Comparison of ENCODE assay signal across 11 cellular contexts in the genomic region with DNA sequence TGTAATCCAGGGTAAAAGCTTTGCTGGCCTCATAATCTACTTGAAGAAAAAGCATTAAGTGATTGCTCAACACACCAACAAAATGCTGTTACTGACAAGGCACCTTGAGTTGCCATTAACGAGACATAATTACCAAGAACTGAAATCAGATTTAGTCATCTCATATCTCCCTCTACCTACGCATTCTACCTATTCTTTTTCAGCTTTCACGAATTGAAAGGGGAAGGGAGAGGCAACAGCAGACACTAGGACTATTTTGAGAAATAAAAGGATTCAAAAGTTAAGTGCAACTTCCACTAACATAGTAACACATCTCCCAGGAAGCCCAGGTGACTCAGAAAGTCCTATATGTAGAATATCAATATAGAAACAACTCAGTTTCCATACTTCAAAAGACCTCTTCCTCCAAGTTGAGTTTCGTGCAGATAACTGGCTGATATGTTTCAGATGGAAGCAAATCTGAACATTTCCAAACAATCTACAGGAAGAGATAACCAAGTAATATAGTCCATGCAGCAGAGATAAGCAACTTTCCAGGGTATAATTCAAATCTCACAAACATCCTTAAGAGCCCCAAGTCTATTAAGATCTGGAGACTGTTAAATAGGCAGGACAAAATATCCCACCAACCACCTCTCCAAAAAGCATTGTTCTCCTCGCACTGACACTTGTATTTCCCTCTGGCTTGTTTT. TPM values are rescaled to one million over a fixed set of nuclear protein-coding genes. Genes with fewer than 3 reads are reported as not detected.
DNase-seq lines count a peak whose midpoint lies in the region; ATAC-seq, FAIRE-seq and TF ChIP-seq lines count a peak whose summit lies in the region.
"Had no signal": no experiment of that assay in that cellular context is flagged by ENCODE, and none has a peak within 500 bp of the region (broad histone marks: within the 10 kb centered on the region; RNA-seq: fewer than 3 reads in every experiment).

No MANE protein-coding gene starts in this region.

- FAIRE-seq in astrocyte (lab: Jason Lieb, UNC) = no peak

- peaks cover 42% of the 10 kb centered on the region for H3K4me1 Mint-ChIP-seq in astrocyte (ENCODE audit: low read depth, unreplicated experiment)
- peaks cover 53% of the 10 kb centered on the region for H3K4me1 Mint-ChIP-seq in osteocyte (ENCODE audit: unreplicated experiment)

- TF ChIP-seq CTCF in astrocyte (IDR thresholded peaks at IDR 0.05; ENCODE audit: insufficient read depth, low read depth, low read length) (no peak), osteocyte (IDR thresholded peaks at IDR 0.05) (no peak)

- H3K4me1 ChIP-seq in astrocyte (ENCODE audit: insufficient read depth, low read length) = no peaks in the 10 kb centered on the region

- H3K4me2 ChIP-seq in astrocyte (ENCODE audit: low read length) = peak overlapping the region; percentile 61

- H3K27me3 Mint-ChIP-seq in astrocyte (ENCODE audit: low read depth, unreplicated experiment) (no peaks in the 10 kb centered on the region), osteocyte (ENCODE audit: unreplicated experiment) (no peaks in the 10 kb centered on the region)

- peaks cover 6% of the 10 kb centered on the region for H3K9me3 Mint-ChIP-seq in astrocyte (ENCODE audit: unreplicated experiment)
- no peaks in the 10 kb centered on the region for H3K9me3 Mint-ChIP-seq in osteocyte (ENCODE audit: unreplicated experiment)

- H3K27ac Mint-ChIP-seq in astrocyte (ENCODE audit: unreplicated experiment) (no peak overlapping the region), osteocyte (ENCODE audit: unreplicated experiment) (peak overlapping the region; percentile 39)

- peaks cover 46% of the 10 kb centered on the region for H3K79me2 ChIP-seq in astrocyte (ENCODE audit: insufficient read depth, low read length)

- H3K4me3 ChIP-seq in astrocyte (ENCODE audit: insufficient read depth, low read depth, low read length) = peak overlapping the region; percentile 17

- H3K9me3 ChIP-seq in astrocyte (ENCODE audit: insufficient read depth, low read depth, low read length) = no peaks in the 10 kb centered on the region

- peaks cover 4% of the 10 kb centered on the region for H4K20me1 ChIP-seq in astrocyte (ENCODE audit: insufficient read depth, low read length)

- H3K36me3 Mint-ChIP-seq in astrocyte (ENCODE audit: low read depth, unreplicated experiment) (peaks cover 12% of the 10 kb centered on the region), osteocyte (ENCODE audit: unreplicated experiment) (peaks cover 4% of the 10 kb centered on the region)

- H3K27me3 ChIP-seq in astrocyte (ENCODE audit: insufficient read depth, low read length) = no peaks in the 10 kb centered on the region

- ATAC-seq in GM18870 (IDR thresholded peaks at IDR 0.05; ENCODE audit: unreplicated experiment) (peak; percentile 82), HG02884 (IDR thresholded peaks at IDR 0.05; ENCODE audit: unreplicated experiment) (peak; percentile 59), GM18873 (IDR thresholded peaks at IDR 0.05; ENCODE audit: low FRiP score, unreplicated experiment) (no peak), GM18907 (IDR thresholded peaks at IDR 0.05; ENCODE audit: unreplicated experiment) (no peak)

- no peak for DNase-seq in astrocyte (ENCODE audit: low read depth)
- DNase-seq in osteocyte (ENCODE audit: extremely low spot score, unreplicated experiment) = no peak
- DNase-seq in cerebellar nuclear complex (lab: John Stamatoyannopoulos, UW) = no peak
- no peak for DNase-seq in MV-4-11 (lab: John Stamatoyannopoulos, UW)
- DNase-seq: activated gamma-delta T cell treated with Interleukin-2 at 50 U/mL for 16 hours; NCI-H526 treated with DMSO at 0.1 percent for 48 hours; stimulated activated naive CD4-positive, alpha-beta T cell treated with Interleukin-2 at 50 U/mL for 16 hours had no signal

- H2AFZ ChIP-seq in astrocyte (ENCODE audit: low read depth, low read length) = no peak overlapping the region

- H3K36me3 ChIP-seq in astrocyte (ENCODE audit: insufficient read depth, low read length) = no peaks in the 10 kb centered on the region

- H3K4me3 Mint-ChIP-seq in astrocyte (ENCODE audit: unreplicated experiment) (peak overlapping the region; percentile 93), osteocyte (ENCODE audit: unreplicated experiment) (peak overlapping the region; percentile 86)

- H3K9ac ChIP-seq in astrocyte (ENCODE audit: low read length) = no peak overlapping the region

- H3K27ac ChIP-seq in astrocyte (ENCODE audit: low read depth, low read length) = no peak overlapping the region

RNA-seq across cellular contexts. Expression of a gene that starts 1.9 kb away (rescaled TPM):
- total RNA-seq in astrocyte = 51.3 and 52.7 TPM in 2 replicates
- 21.7 and 24.7 TPM in 2 replicates for total RNA-seq in osteocyte

RNA-seq across cellular contexts. Expression of a gene that starts 2.4 kb away (rescaled TPM):
- 2.7 and 3.7 TPM in 2 replicates for total RNA-seq in astrocyte
- 0.55 and 1.3 TPM in 2 replicates for total RNA-seq in osteocyte

Comparison
In these comparisons a context has a peak if more than half of its experiments do, and no peak if none do; other contexts are left out.
1. ATAC-seq: peak in GM18870 (single experiment) and HG02884 (single experiment); none in GM18873 (single experiment) and GM18907 (single experiment).